In genomic region chr9:128127568-128127989, GRCh38 we compare ENCODE assay signal across 8 cellular contexts. TPM values are rescaled to one million over a fixed set of nuclear protein-coding genes. Genes with fewer than 3 reads are reported as not detected.
DNase-seq lines count a peak whose midpoint lies in the region; ATAC-seq and TF ChIP-seq lines count a peak whose summit lies in the region.

TSS of gene PTGES2 (minus strand) at chr9:128127729. CDS start at chr9:128127717, 12 bp downstream.

- H3K4me1 Mint-ChIP-seq in CD8-positive, alpha-beta T cell (ENCODE audit: low read depth): peaks cover 38% of the 10 kb centered on the region
- peaks cover 33% of the 10 kb centered on the region for H3K4me1 Mint-ChIP-seq in activated T-cell treated with anti-CD3 and anti-CD28 coated beads, Interleukin-2, amount 50 U/mL, for 4 hours (ENCODE audit: low read depth)

- H3K4me3 ChIP-seq in CD8-positive, alpha-beta T cell (ENCODE audit: low read depth, low read length): peak within 1 kb of the TSS; percentile 100
- peak within 1 kb of the TSS; percentile 86 for H3K4me3 ChIP-seq in PC-9
- peak within 1 kb of the TSS; percentile 82 to 99 (median 92) for H3K4me3 ChIP-seq in esophagus squamous epithelium

- H3K4me1 ChIP-seq in CD8-positive, alpha-beta T cell (ENCODE audit: insufficient read depth, low read length): peaks cover 31% of the 10 kb centered on the region
- H3K4me1 ChIP-seq in PC-9 (replicated peaks; ENCODE audit: insufficient read depth): peaks cover 22% of the 10 kb centered on the region
- H3K4me1 ChIP-seq in esophagus squamous epithelium: peaks cover 25 to 47% (median 27%) of the 10 kb centered on the region in 3 donors

- no peak for TF ChIP-seq CTCF in CD8-positive, alpha-beta T cell (IDR thresholded peaks at IDR 0.05)
- TF ChIP-seq CTCF in PC-9 (conservative IDR thresholded peaks at IDR 0.05) (no peak), esophagus squamous epithelium (IDR thresholded peaks at IDR 0.05) (no peak)

- peaks cover 4% of the 10 kb centered on the region for H3K36me3 ChIP-seq in CD8-positive, alpha-beta T cell (ENCODE audit: insufficient read depth, low read length)
- H3K36me3 ChIP-seq in PC-9 (ENCODE audit: low read depth) (no peaks in the 10 kb centered on the region), esophagus squamous epithelium (peaks cover 4 to 22% (median 21%) of the 10 kb centered on the region in 3 donors)

- ATAC-seq in CD8-positive, alpha-beta T cell: peak; percentile 60
- ATAC-seq in GM19372 (IDR thresholded peaks at IDR 0.05; ENCODE audit: low read depth, unreplicated experiment) (peak; percentile 48), HG03565 (IDR thresholded peaks at IDR 0.05; ENCODE audit: unreplicated experiment) (peak; percentile 50)
- peak; percentile 79 for ATAC-seq in activated T-cell treated with anti-CD3 and anti-CD28 coated beads, Interleukin-2, amount 50 U/mL, for 4 hours

- no peaks in the 10 kb centered on the region for H3K9me3 Mint-ChIP-seq in CD8-positive, alpha-beta T cell
- H3K9me3 Mint-ChIP-seq in activated T-cell treated with anti-CD3 and anti-CD28 coated beads, Interleukin-2, amount 50 U/mL, for 4 hours: no peaks in the 10 kb centered on the region

- H3K27ac ChIP-seq in CD8-positive, alpha-beta T cell (ENCODE audit: low read depth, low read length): peak within 1 kb of the TSS; percentile 99
- peak within 1 kb of the TSS; percentile 66 for H3K27ac ChIP-seq in PC-9
- H3K27ac ChIP-seq in esophagus squamous epithelium: peak within 1 kb of the TSS; percentile 88 to 99 (median 97)

- no CpG with 5 or more reads among the region's 56 CpGs for WGBS in esophagus squamous epithelium, 2 donors

- peaks cover 42% of the 10 kb centered on the region for H3K79me2 ChIP-seq in PC-9 (ENCODE audit: low read depth)

- CTCF ChIA-PET in CD8-positive, alpha-beta T cell (lab: Charles Lee): interaction anchor here (0.7 to 2.6 kb wide), 3 partner anchors 10 to 184 kb away, joined by 3 to 13 read pairs (median 4); no protein-coding TSS in a partner anchor
- CTCF ChIA-PET in PC-9 (lab: Charles Lee): interaction anchor here (0.7 kb wide), 1 partner anchor 9 kb away, joined by 10 read pairs; no protein-coding TSS in a partner anchor

- H3K9me3 ChIP-seq in CD8-positive, alpha-beta T cell (ENCODE audit: low read length): no peaks in the 10 kb centered on the region
- no peaks in the 10 kb centered on the region for H3K9me3 ChIP-seq in PC-9 (ENCODE audit: insufficient read depth, low read depth)
- no peaks in the 10 kb centered on the region for H3K9me3 ChIP-seq in esophagus squamous epithelium

- POLR2A ChIA-PET in CD8-positive, alpha-beta T cell (lab: Charles Lee): interaction anchor here (0.6 to 2.1 kb wide), 3 partner anchors 32 to 243 kb away, joined by 3 to 10 read pairs (median 3); partner anchors contain the start of genes BBLN and URM1
- POLR2A ChIA-PET in PC-9 (lab: Charles Lee; ENCODE audit: unreplicated experiment): interaction anchor here (1.1 kb wide), 1 partner anchor 9 kb away, joined by 4 read pairs; no protein-coding TSS in a partner anchor

- DNase-seq in CD8-positive, alpha-beta T cell: peak; percentile 60 to 86 (median 77)
- DNase-seq in PC-9: peak; percentile 59 to 85
- peak; percentile 76 for DNase-seq in activated T-cell treated with anti-CD3 and anti-CD28 coated beads, Interleukin-2, amount 50 U/mL, for 4 hours
- DNase-seq in esophagus squamous epithelium (lab: John Stamatoyannopoulos, UW): no peak
- peak; percentile 92 for DNase-seq in myocyte (ENCODE audit: low read depth)
- DNase-seq in stimulated activated CD8-positive, alpha-beta memory T cell treated with anti-CD3 and anti-CD28 coated beads, Interleukin-7, amount 100 ng/mL, for 4 hours (ENCODE audit: low read depth in 2 of 2): peak; percentile 61 to 84

- H4K20me1 ChIP-seq in PC-9 (ENCODE audit: insufficient read depth): peaks cover 16% of the 10 kb centered on the region

- peaks cover 26% of the 10 kb centered on the region for H3K36me3 Mint-ChIP-seq in CD8-positive, alpha-beta T cell
- H3K36me3 Mint-ChIP-seq in activated T-cell treated with anti-CD3 and anti-CD28 coated beads, Interleukin-2, amount 50 U/mL, for 4 hours (ENCODE audit: insufficient read depth): peaks cover 6% of the 10 kb centered on the region

- H3K27ac Mint-ChIP-seq in CD8-positive, alpha-beta T cell: peak within 1 kb of the TSS; percentile 99

- H3K27me3 Mint-ChIP-seq in CD8-positive, alpha-beta T cell (ENCODE audit: low read depth): peaks cover 2% of the 10 kb centered on the region
- H3K27me3 Mint-ChIP-seq in activated T-cell treated with anti-CD3 and anti-CD28 coated beads, Interleukin-2, amount 50 U/mL, for 4 hours (ENCODE audit: low read depth): peaks cover 1% of the 10 kb centered on the region

- no peaks in the 10 kb centered on the region for H3K27me3 ChIP-seq in CD8-positive, alpha-beta T cell (ENCODE audit: insufficient read depth, low read length)
- H3K27me3 ChIP-seq in PC-9 (ENCODE audit: insufficient read depth, low read depth) (no peaks in the 10 kb centered on the region), esophagus squamous epithelium (peaks cover 0 to 8% (median 0%) of the 10 kb centered on the region in 4 donors)

- H3K9me2 ChIP-seq in PC-9 (ENCODE audit: insufficient read depth): no peaks in the 10 kb centered on the region

- no TSS peak for BruUV-seq in PC-9 (replicated peaks; lab: Mats Ljungman, UMichigan)

- TF ChIP-seq POLR2A in esophagus squamous epithelium (IDR thresholded peaks at IDR 0.05): peak in 1 of 4 donors; percentile 44

- peak within 1 kb of the TSS; percentile 91 for H3K4me2 ChIP-seq in PC-9

- peak within 1 kb of the TSS; percentile 99 for H3K4me3 Mint-ChIP-seq in CD8-positive, alpha-beta T cell
- peak within 1 kb of the TSS; percentile 97 for H3K4me3 Mint-ChIP-seq in activated T-cell treated with anti-CD3 and anti-CD28 coated beads, Interleukin-2, amount 50 U/mL, for 4 hours

- intact Hi-C loops in CD8-positive, alpha-beta T cell (cut with DNase I, micrococcal nuclease): loop anchor here (1.0 to 5.0 kb wide), 3 partner anchors 145 to 195 kb away; partner anchors contain the start of genes COQ4 (in 1 of the 2), EEIG1 (in 1 of the 2), GOLGA2 (in 1 of the 2) and SWI5 (in 1 of the 2)
- intact Hi-C loops in PC-9 (cut with micrococcal nuclease; ENCODE audit: unreplicated experiment) (loop anchor here (5.0 kb wide), 3 partner anchors 150 to 425 kb away; partner anchors contain the start of genes GOLGA2, SLC27A4, SPTAN1 and SWI5), esophagus squamous epithelium (cut with DNase I) (no loop called here)

- peak within 1 kb of the TSS; percentile 94 for H2AFZ ChIP-seq in PC-9

- peaks cover 13% of the 10 kb centered on the region; the same call in 1 of the 2 replicates for H3F3A ChIP-seq in PC-9 (ENCODE audit: insufficient read depth, low read depth)

RNA-seq across cellular contexts. Expression of gene PTGES2, which starts in this region (rescaled TPM):
- total RNA-seq in CD8-positive, alpha-beta T cell: 10 to 100 TPM; 38.8 to 44.6 TPM
- 95.2 and 124 TPM in 2 replicates for total RNA-seq in PC-9 (2021)
- total RNA-seq in activated T-cell treated with anti-CD3 and anti-CD28 coated beads, Interleukin-2, amount 50 U/mL, for 4 hours: 100 to 1,000 TPM; 123 to 132 (median 123) TPM
- total RNA-seq in esophagus squamous epithelium: 100 to 1,000 TPM in 1 of 4 donors, 10 to 100 TPM in 3; 54.2 to 118 (median 83.0) TPM
- 65.9 and 68.6 TPM in 2 replicates for total RNA-seq in myocyte
- polyA plus RNA-seq in myocyte (2012): 60.2 TPM
